In genomic region chr11:62575156-62575555, GRCh38 we compare ENCODE assay signal across 8 cellular contexts. TPM values are rescaled to one million over a fixed set of nuclear protein-coding genes. Genes with fewer than 3 reads are reported as not detected.
DNase-seq lines count a peak whose midpoint lies in the region; ATAC-seq, FAIRE-seq and TF ChIP-seq lines count a peak whose summit lies in the region.

No MANE protein-coding gene starts in this region.

- peak overlapping the region; percentile 89 for H3K4me2 ChIP-seq in HepG2 (ENCODE audit: low read depth, low read length)

- H3K4me3 ChIP-seq in astrocyte of the spinal cord (ENCODE audit: low read depth, low read length) (peak overlapping the region; percentile 99), HepG2 (replicated peaks in 1 of 3; ENCODE audit: insufficient read depth in 1 of 3, low read depth in 2 of 3, low read length in 3 of 3) (peak overlapping the region; percentile 74 to 83 (median 77)), upper lobe of left lung (peak overlapping the region in 3 of 4 donors; percentile 78 to 88 (median 85)), lower leg skin (ENCODE audit: low read depth, poor library complexity, severe bottlenecking) (no peak overlapping the region)

- peaks cover 8% of the 10 kb centered on the region; the same call in 1 of the 2 replicates for H4K20me1 ChIP-seq in HepG2 (ENCODE audit: insufficient read depth, low read length)

- intact Hi-C loops in HepG2 (cut with micrococcal nuclease; ENCODE audit: unreplicated experiment) (no loop called here), lower leg skin (cut with DNase I; ENCODE audit: low total_unique reads) (no loop called here)

- H3K27ac ChIP-seq in HepG2 (ENCODE audit: extremely low read length, insufficient read depth, low read length) (peak overlapping the region; percentile 85), upper lobe of left lung (peak overlapping the region; percentile 85 to 93 (median 91))

- no peak for TF ChIP-seq EP300 in HepG2 (IDR thresholded peaks at IDR 0.05; ENCODE audit: low read depth in 2 of 2, low read length in 2 of 2)
- TF ChIP-seq EP300 in HepG2 (CRISPR knock-in tag; IDR thresholded peaks at IDR 0.05; ENCODE audit: borderline replicate concordance), result no peak
- no peak for TF ChIP-seq EP300 in upper lobe of left lung (IDR thresholded peaks at IDR 0.05)

- H3K9me3 ChIP-seq in HepG2 (ENCODE audit: low read length) (no peaks in the 10 kb centered on the region), upper lobe of left lung (no peaks in the 10 kb centered on the region)

- POLR2A ChIA-PET in HepG2 (lab: Yijun Ruan, JAX), result interaction anchor here (1.0 to 5.0 kb wide), 7 partner anchors 16 to 266 kb away, joined by 3 to 160 read pairs (median 13); partner anchors contain the start of genes AHNAK, B3GAT3, C11orf98 and CSKMT

- no peak overlapping the region for H2AFZ ChIP-seq in HepG2 (ENCODE audit: low read length)

- TF ChIP-seq CTCF in astrocyte of the spinal cord (IDR thresholded peaks at IDR 0.05; ENCODE audit: low read depth, low read length) (no peak), HepG2 (CRISPR knock-in tag; IDR thresholded peaks at IDR 0.05) (no peak), upper lobe of left lung (IDR thresholded peaks at IDR 0.05) (no peak), lower leg skin (IDR thresholded peaks at IDR 0.05) (no peak), omental fat pad (IDR thresholded peaks at IDR 0.05) (no peak)

- peaks cover 23 to 44% of the 10 kb centered on the region in 2 donors for H3K36me3 Mint-ChIP-seq in activated T-cell treated with anti-CD3 and anti-CD28 coated beads, Interleukin-2, amount 50 U/mL, for 72 hours (ENCODE audit: insufficient read depth in 2 of 2)

- WGBS in HepG2 (ENCODE audit: low lambda C conversion rate), result 87% methylated on average over 17 of the region's 17 CpGs
- whole genome bisulfite sequencing in upper lobe of left lung, 2 donors, result 53 to 67% methylated on average over 15 to 17 of the region's 17 CpGs
- 34 to 41% methylated on average over 12 to 16 of the region's 17 CpGs for WGBS in lower leg skin, 2 donors

- peak overlapping the region; percentile 98 for H3K9ac ChIP-seq in HepG2 (ENCODE audit: insufficient read depth, low read depth, low read length)

- DNase-seq in activated T-cell treated with anti-CD3 and anti-CD28 coated beads, Interleukin-2, amount 50 U/mL, for 72 hours, result no peak
- DNase-seq in activated T-cell treated with anti-CD3 and anti-CD28 coated beads for 4 hours (no peak), astrocyte of the spinal cord (ENCODE audit: low read depth, low spot score) (no peak), HepG2 (ENCODE audit: low spot score) (no peak), upper lobe of left lung (peak in 1 of 2 donors; percentile 83), lower leg skin (ENCODE audit: low spot score in 2 of 2) (no peak), omental fat pad (ENCODE audit: low spot score) (no peak), activated gamma-delta T cell (lab: John Stamatoyannopoulos, UW) (no peak)

- BruUV-seq in HepG2 (replicated peaks; lab: Mats Ljungman, UMichigan), result no TSS peak

- in situ Hi-C loops in astrocyte of the spinal cord (cut with HindIII; ENCODE audit: low sequenced_read_pairs), result no loop called here
- in situ Hi-C loops in HepG2 (cut with HindIII; ENCODE audit: extremely low pct_ligation_motif_present, low pct_unique_long_range_greater_than_20kb), result no loop called here

- ATAC-seq in activated T-cell treated with anti-CD3 and anti-CD28 coated beads, Interleukin-2, amount 50 U/mL, for 72 hours (replicated peaks in 1 of 2), result no peak
- no peak for ATAC-seq in HepG2
- no peak for ATAC-seq in upper lobe of left lung (ENCODE audit: low FRiP score in 2 of 2)
- ATAC-seq in omental fat pad (ENCODE audit: low FRiP score), result no peak

- CTCF ChIA-PET in HepG2 (lab: Yijun Ruan, JAX; ENCODE audit: low intra/inter-chr PET ratio, low total read pairs), result no interaction called here

- H3K4me1 Mint-ChIP-seq in activated T-cell treated with anti-CD3 and anti-CD28 coated beads, Interleukin-2, amount 50 U/mL, for 72 hours (ENCODE audit: low read depth), result peaks cover 44% of the 10 kb centered on the region

- peaks cover 55% of the 10 kb centered on the region for H3K79me2 ChIP-seq in HepG2 (ENCODE audit: insufficient read depth, low read length)

- H3K36me3 ChIP-seq in HepG2 (replicated peaks in 1 of 2; ENCODE audit: control insufficient read depth in 1 of 2, insufficient read depth in 2 of 2, low read length in 2 of 2) (peaks cover 15 to 52% of the 10 kb centered on the region in 2 experiments), upper lobe of left lung (peaks cover 12 to 56% (median 26%) of the 10 kb centered on the region in 4 donors)

- H3K27ac Mint-ChIP-seq in activated T-cell treated with anti-CD3 and anti-CD28 coated beads, Interleukin-2, amount 50 U/mL, for 72 hours, result peak overlapping the region; percentile 77

- peak overlapping the region; percentile 92 to 100 for H3K4me3 Mint-ChIP-seq in activated T-cell treated with anti-CD3 and anti-CD28 coated beads, Interleukin-2, amount 50 U/mL, for 72 hours

- no peak for FAIRE-seq in HepG2 (lab: Jason Lieb, UNC)

- H3K4me1 ChIP-seq in HepG2 (ENCODE audit: insufficient read depth, low read length), result peaks cover 50% of the 10 kb centered on the region
- peaks cover 34 to 45% (median 39%) of the 10 kb centered on the region in 4 donors for H3K4me1 ChIP-seq in upper lobe of left lung

- no peak for TF ChIP-seq RAD21 in HepG2 (CRISPR knock-in tag; IDR thresholded peaks at IDR 0.05)

- peak in 1 of 2 experiments; percentile 25; a peak in 1 of 4 replicates for TF ChIP-seq POLR2A in HepG2 (IDR thresholded peaks at IDR 0.05; ENCODE audit: insufficient read depth in 1 of 2, low read depth in 2 of 2, low read length in 2 of 2)
- TF ChIP-seq POLR2A in upper lobe of left lung (IDR thresholded peaks at IDR 0.05), result no peak
- no peak for TF ChIP-seq POLR2A in lower leg skin (IDR thresholded peaks at IDR 0.05)

- no peaks in the 10 kb centered on the region for H3K27me3 Mint-ChIP-seq in activated T-cell treated with anti-CD3 and anti-CD28 coated beads, Interleukin-2, amount 50 U/mL, for 72 hours (ENCODE audit: low read depth)

- no peaks in the 10 kb centered on the region for H3K9me3 Mint-ChIP-seq in activated T-cell treated with anti-CD3 and anti-CD28 coated beads, Interleukin-2, amount 50 U/mL, for 72 hours

- H3K27me3 ChIP-seq in HepG2 (ENCODE audit: control insufficient read depth in 1 of 2, insufficient read depth in 2 of 2, low read length in 2 of 2) (no peaks in the 10 kb centered on the region; a peak in 1 of 5 replicates), upper lobe of left lung (no peaks in the 10 kb centered on the region)

RNA-seq across cellular contexts. Expression of gene EEF1G, which starts 1.5 kb away (rescaled TPM):
- 1,000 to 10,000 TPM; 2,565 to 2,667 TPM for total RNA-seq in activated T-cell treated with anti-CD3 and anti-CD28 coated beads, Interleukin-2, amount 50 U/mL, for 72 hours
- total RNA-seq in HepG2 (2016; rRNA removed; fragmentation: Illumina TruSeq; extraction: Trizol), result 1,787 and 2,092 TPM in 2 replicates
- 2,019 and 2,497 TPM in 2 replicates for total RNA-seq in HepG2 (2016; cell fraction: cytosol; rRNA removed; fragmentation: Illumina TruSeq; extraction: Trizol; ENCODE audit: low read depth)
- 1,856 and 2,038 TPM in 2 replicates for total RNA-seq in HepG2 (2016; cell fraction: insoluble cytoplasmic fraction; rRNA removed; fragmentation: Illumina TruSeq; extraction: Trizol)
- total RNA-seq in HepG2 (2016; cell fraction: membrane; rRNA removed; fragmentation: Illumina TruSeq; extraction: Trizol), result 4,333 and 4,899 TPM in 2 replicates
- 776 and 846 TPM in 2 replicates for total RNA-seq in HepG2 (2016; cell fraction: nucleus; rRNA removed; fragmentation: Illumina TruSeq; extraction: Trizol)
- polyA plus RNA-seq in HepG2 (2011; rRNA removed), result 1,819 and 2,144 TPM in 2 replicates
- 2,392 and 2,528 TPM in 2 replicates for polyA plus RNA-seq in HepG2 (2011; cell fraction: cytosol; rRNA removed)
- 525 and 588 TPM in 2 replicates for polyA plus RNA-seq in HepG2 (2011; cell fraction: nucleus; rRNA removed)
- 1,720 and 1,805 TPM in 2 replicates for polyA plus RNA-seq in HepG2 (2012)
- polyA plus RNA-seq in HepG2 (2016; cell fraction: cytosol; fragmentation: Illumina TruSeq; extraction: Trizol; ENCODE audit: low read depth), result 2,631 and 2,980 TPM in 2 replicates
- 2,163 and 2,164 TPM in 2 replicates for polyA plus RNA-seq in HepG2 (2016; cell fraction: insoluble cytoplasmic fraction; fragmentation: Illumina TruSeq; extraction: Trizol; ENCODE audit: low read depth)
- 4,391 and 4,816 TPM in 2 replicates for polyA plus RNA-seq in HepG2 (2016; cell fraction: membrane; fragmentation: Illumina TruSeq; extraction: Trizol; ENCODE audit: low read depth)
- polyA plus RNA-seq in HepG2 (2016; cell fraction: nucleus; fragmentation: Illumina TruSeq; extraction: Trizol; ENCODE audit: insufficient read depth, low read depth), result 1,221 and 1,290 TPM in 2 replicates
- 1,467 and 2,851 TPM in 2 replicates for polyA minus RNA-seq in HepG2 (2011; rRNA and poly(A)+ RNA removed; ENCODE audit: low replicate concordance)
- 835 and 903 TPM in 2 replicates for polyA minus RNA-seq in HepG2 (2011; cell fraction: cytosol; rRNA and poly(A)+ RNA removed)
- 177 and 251 TPM in 2 replicates for polyA minus RNA-seq in HepG2 (2011; cell fraction: nucleus; rRNA and poly(A)+ RNA removed)
- 100 to 1,000 TPM; 557 to 997 (median 889) TPM for total RNA-seq in upper lobe of left lung
- 1,000 to 10,000 TPM; 2,343 to 3,224 (median 2,571) TPM for total RNA-seq in lower leg skin
- 1,000 to 10,000 TPM; 1,194 to 1,561 (median 1,267) TPM for total RNA-seq in omental fat pad

RNA-seq across cellular contexts. Expression of gene TUT1, which starts 16.2 kb away (rescaled TPM):
- total RNA-seq in activated T-cell treated with anti-CD3 and anti-CD28 coated beads, Interleukin-2, amount 50 U/mL, for 72 hours, result 10 to 100 TPM; 32.8 to 36.8 TPM
- total RNA-seq in HepG2 (2016; rRNA removed; fragmentation: Illumina TruSeq; extraction: Trizol) (8.5 and 9.7 TPM in 2 replicates), upper lobe of left lung (10 to 100 TPM in 3 of 6 donors, 1 to 10 TPM in 3; 5.3 to 25.4 (median 11.7) TPM), lower leg skin (10 to 100 TPM; 11.0 to 29.8 (median 15.8) TPM), omental fat pad (10 to 100 TPM in 3 of 4 donors, 1 to 10 TPM in 1; 7.9 to 11.0 (median 10.5) TPM)
- total RNA-seq in HepG2 (2016; cell fraction: cytosol; rRNA removed; fragmentation: Illumina TruSeq; extraction: Trizol; ENCODE audit: low read depth), result 2.2 and 4.6 TPM in 2 replicates
- total RNA-seq in HepG2 (2016; cell fraction: insoluble cytoplasmic fraction; rRNA removed; fragmentation: Illumina TruSeq; extraction: Trizol), result 6.9 and 10.1 TPM in 2 replicates
- total RNA-seq in HepG2 (2016; cell fraction: membrane; rRNA removed; fragmentation: Illumina TruSeq; extraction: Trizol), result 3.7 and 6.0 TPM in 2 replicates
- total RNA-seq in HepG2 (2016; cell fraction: nucleus; rRNA removed; fragmentation: Illumina TruSeq; extraction: Trizol), result 8.1 and 9.3 TPM in 2 replicates
- 14.3 and 17.5 TPM in 2 replicates for polyA plus RNA-seq in HepG2 (2011; rRNA removed)
- 6.3 and 8.4 TPM in 2 replicates for polyA plus RNA-seq in HepG2 (2011; cell fraction: cytosol; rRNA removed)
- 43.5 and 52.1 TPM in 2 replicates for polyA plus RNA-seq in HepG2 (2011; cell fraction: nucleus; rRNA removed)
- 13.1 and 14.1 TPM in 2 replicates for polyA plus RNA-seq in HepG2 (2012)
- polyA plus RNA-seq in HepG2 (2016; cell fraction: cytosol; fragmentation: Illumina TruSeq; extraction: Trizol; ENCODE audit: low read depth), result 2.4 and 2.7 TPM in 2 replicates
- 7.0 and 9.3 TPM in 2 replicates for polyA plus RNA-seq in HepG2 (2016; cell fraction: insoluble cytoplasmic fraction; fragmentation: Illumina TruSeq; extraction: Trizol; ENCODE audit: low read depth)
- 3.7 and 4.0 TPM in 2 replicates for polyA plus RNA-seq in HepG2 (2016; cell fraction: membrane; fragmentation: Illumina TruSeq; extraction: Trizol; ENCODE audit: low read depth)
- 25.7 TPM in 2 replicates for polyA plus RNA-seq in HepG2 (2016; cell fraction: nucleus; fragmentation: Illumina TruSeq; extraction: Trizol; ENCODE audit: insufficient read depth, low read depth)
- 12.6 and 15.7 TPM in 2 replicates for polyA minus RNA-seq in HepG2 (2011; rRNA and poly(A)+ RNA removed; ENCODE audit: low replicate concordance)
- polyA minus RNA-seq in HepG2 (2011; cell fraction: cytosol; rRNA and poly(A)+ RNA removed), result 4.7 and 8.8 TPM in 2 replicates
- polyA minus RNA-seq in HepG2 (2011; cell fraction: nucleus; rRNA and poly(A)+ RNA removed), result 3.9 and 9.4 TPM in 2 replicates

RNA-seq across cellular contexts. Expression of gene MTA2, which starts 26.5 kb away (rescaled TPM):
- 100 to 1,000 TPM; 173 to 241 TPM for total RNA-seq in activated T-cell treated with anti-CD3 and anti-CD28 coated beads, Interleukin-2, amount 50 U/mL, for 72 hours
- total RNA-seq in HepG2 (2016; rRNA removed; fragmentation: Illumina TruSeq; extraction: Trizol), result 58.1 and 70.0 TPM in 2 replicates
- total RNA-seq in HepG2 (2016; cell fraction: cytosol; rRNA removed; fragmentation: Illumina TruSeq; extraction: Trizol; ENCODE audit: low read depth), result 7.1 and 9.5 TPM in 2 replicates
- total RNA-seq in HepG2 (2016; cell fraction: insoluble cytoplasmic fraction; rRNA removed; fragmentation: Illumina TruSeq; extraction: Trizol), result 50.7 and 71.8 TPM in 2 replicates
- total RNA-seq in HepG2 (2016; cell fraction: membrane; rRNA removed; fragmentation: Illumina TruSeq; extraction: Trizol), result 25.5 and 28.8 TPM in 2 replicates
- 47.0 and 57.9 TPM in 2 replicates for total RNA-seq in HepG2 (2016; cell fraction: nucleus; rRNA removed; fragmentation: Illumina TruSeq; extraction: Trizol)
- polyA plus RNA-seq in HepG2 (2011; rRNA removed), result 14.0 and 16.8 TPM in 2 replicates
- 9.2 and 10.6 TPM in 2 replicates for polyA plus RNA-seq in HepG2 (2011; cell fraction: cytosol; rRNA removed)
- 53.6 and 67.6 TPM in 2 replicates for polyA plus RNA-seq in HepG2 (2011; cell fraction: nucleus; rRNA removed)
- polyA plus RNA-seq in HepG2 (2012), result 30.7 and 30.9 TPM in 2 replicates
- 4.0 and 4.5 TPM in 2 replicates for polyA plus RNA-seq in HepG2 (2016; cell fraction: cytosol; fragmentation: Illumina TruSeq; extraction: Trizol; ENCODE audit: low read depth)
- 47.2 and 53.8 TPM in 2 replicates for polyA plus RNA-seq in HepG2 (2016; cell fraction: insoluble cytoplasmic fraction; fragmentation: Illumina TruSeq; extraction: Trizol; ENCODE audit: low read depth)
- polyA plus RNA-seq in HepG2 (2016; cell fraction: membrane; fragmentation: Illumina TruSeq; extraction: Trizol; ENCODE audit: low read depth), result 12.6 and 14.0 TPM in 2 replicates
- polyA plus RNA-seq in HepG2 (2016; cell fraction: nucleus; fragmentation: Illumina TruSeq; extraction: Trizol; ENCODE audit: insufficient read depth, low read depth), result 121 and 126 TPM in 2 replicates
- 21.5 and 102 TPM in 2 replicates for polyA minus RNA-seq in HepG2 (2011; rRNA and poly(A)+ RNA removed; ENCODE audit: low replicate concordance)
- 11.9 and 14.7 TPM in 2 replicates for polyA minus RNA-seq in HepG2 (2011; cell fraction: cytosol; rRNA and poly(A)+ RNA removed)
- polyA minus RNA-seq in HepG2 (2011; cell fraction: nucleus; rRNA and poly(A)+ RNA removed), result 37.2 and 50.7 TPM in 2 replicates
- total RNA-seq in upper lobe of left lung, result 10 to 100 TPM; 57.6 to 88.0 (median 69.8) TPM
- 100 to 1,000 TPM in 2 of 4 donors, 10 to 100 TPM in 2; 91.3 to 139 (median 98.3) TPM for total RNA-seq in lower leg skin
- total RNA-seq in omental fat pad, result 100 to 1,000 TPM in 2 of 4 donors, 10 to 100 TPM in 2; 77.1 to 172 (median 89.6) TPM

RNA-seq across cellular contexts. Expression of gene AHNAK, which starts 28.6 kb away (rescaled TPM):
- total RNA-seq in activated T-cell treated with anti-CD3 and anti-CD28 coated beads, Interleukin-2, amount 50 U/mL, for 72 hours, result 100 to 1,000 TPM in 1 of 2 donors, 10 to 100 TPM in 1; 80.3 to 131 TPM
- total RNA-seq in HepG2 (2016; rRNA removed; fragmentation: Illumina TruSeq; extraction: Trizol), result 25.0 and 40.6 TPM in 2 replicates
- 2.9 and 3.7 TPM in 2 replicates for total RNA-seq in HepG2 (2016; cell fraction: cytosol; rRNA removed; fragmentation: Illumina TruSeq; extraction: Trizol; ENCODE audit: low read depth)
- 23.2 and 34.7 TPM in 2 replicates for total RNA-seq in HepG2 (2016; cell fraction: insoluble cytoplasmic fraction; rRNA removed; fragmentation: Illumina TruSeq; extraction: Trizol)
- 6.6 and 7.4 TPM in 2 replicates for total RNA-seq in HepG2 (2016; cell fraction: membrane; rRNA removed; fragmentation: Illumina TruSeq; extraction: Trizol)
- 76.4 and 80.4 TPM in 2 replicates for total RNA-seq in HepG2 (2016; cell fraction: nucleus; rRNA removed; fragmentation: Illumina TruSeq; extraction: Trizol)
- polyA plus RNA-seq in HepG2 (2011; rRNA removed), result 22.8 and 23.4 TPM in 2 replicates
- polyA plus RNA-seq in HepG2 (2011; cell fraction: cytosol; rRNA removed), result 14.7 and 20.1 TPM in 2 replicates
- 57.1 and 57.5 TPM in 2 replicates for polyA plus RNA-seq in HepG2 (2011; cell fraction: nucleus; rRNA removed)
- 55.5 and 61.9 TPM in 2 replicates for polyA plus RNA-seq in HepG2 (2012)
- 0.98 and 1.1 TPM in 2 replicates for polyA plus RNA-seq in HepG2 (2016; cell fraction: cytosol; fragmentation: Illumina TruSeq; extraction: Trizol; ENCODE audit: low read depth)
- 11.6 and 12.9 TPM in 2 replicates for polyA plus RNA-seq in HepG2 (2016; cell fraction: insoluble cytoplasmic fraction; fragmentation: Illumina TruSeq; extraction: Trizol; ENCODE audit: low read depth)
- 2.0 and 2.1 TPM in 2 replicates for polyA plus RNA-seq in HepG2 (2016; cell fraction: membrane; fragmentation: Illumina TruSeq; extraction: Trizol; ENCODE audit: low read depth)
- polyA plus RNA-seq in HepG2 (2016; cell fraction: nucleus; fragmentation: Illumina TruSeq; extraction: Trizol; ENCODE audit: insufficient read depth, low read depth), result 33.5 and 38.4 TPM in 2 replicates
- polyA minus RNA-seq in HepG2 (2011; rRNA and poly(A)+ RNA removed; ENCODE audit: low replicate concordance), result 99.6 and 234 TPM in 2 replicates
- 122 and 157 TPM in 2 replicates for polyA minus RNA-seq in HepG2 (2011; cell fraction: cytosol; rRNA and poly(A)+ RNA removed)
- polyA minus RNA-seq in HepG2 (2011; cell fraction: nucleus; rRNA and poly(A)+ RNA removed), result 192 and 213 TPM in 2 replicates
- 1,000 to 10,000 TPM in 2 of 6 donors, 100 to 1,000 TPM in 4; 583 to 1,153 (median 829) TPM for total RNA-seq in upper lobe of left lung
- 1,000 to 10,000 TPM; 1,345 to 1,611 (median 1,532) TPM for total RNA-seq in lower leg skin
- total RNA-seq in omental fat pad, result 1,000 to 10,000 TPM in 3 of 4 donors, 100 to 1,000 TPM in 1; 874 to 1,336 (median 1,047) TPM

RNA-seq across cellular contexts. Expression of gene EML3, which starts 37.4 kb away (rescaled TPM):
- 100 to 1,000 TPM; 132 to 148 TPM for total RNA-seq in activated T-cell treated with anti-CD3 and anti-CD28 coated beads, Interleukin-2, amount 50 U/mL, for 72 hours
- 4.6 and 10.6 TPM in 2 replicates for total RNA-seq in HepG2 (2016; rRNA removed; fragmentation: Illumina TruSeq; extraction: Trizol)
- 5.0 and 5.5 TPM in 2 replicates for total RNA-seq in HepG2 (2016; cell fraction: cytosol; rRNA removed; fragmentation: Illumina TruSeq; extraction: Trizol; ENCODE audit: low read depth)
- 4.2 and 9.0 TPM in 2 replicates for total RNA-seq in HepG2 (2016; cell fraction: insoluble cytoplasmic fraction; rRNA removed; fragmentation: Illumina TruSeq; extraction: Trizol)
- total RNA-seq in HepG2 (2016; cell fraction: membrane; rRNA removed; fragmentation: Illumina TruSeq; extraction: Trizol), result 4.8 and 7.0 TPM in 2 replicates
- 9.2 and 9.5 TPM in 2 replicates for total RNA-seq in HepG2 (2016; cell fraction: nucleus; rRNA removed; fragmentation: Illumina TruSeq; extraction: Trizol)
- 12.3 and 16.6 TPM in 2 replicates for polyA plus RNA-seq in HepG2 (2011; rRNA removed)
- 7.8 and 7.9 TPM in 2 replicates for polyA plus RNA-seq in HepG2 (2011; cell fraction: cytosol; rRNA removed)
- polyA plus RNA-seq in HepG2 (2011; cell fraction: nucleus; rRNA removed), result 105 and 119 TPM in 2 replicates
- 14.9 and 16.7 TPM in 2 replicates for polyA plus RNA-seq in HepG2 (2012)
- polyA plus RNA-seq in HepG2 (2016; cell fraction: cytosol; fragmentation: Illumina TruSeq; extraction: Trizol; ENCODE audit: low read depth), result 1.3 and 2.0 TPM in 2 replicates
- polyA plus RNA-seq in HepG2 (2016; cell fraction: insoluble cytoplasmic fraction; fragmentation: Illumina TruSeq; extraction: Trizol; ENCODE audit: low read depth), result 6.5 and 7.1 TPM in 2 replicates
- polyA plus RNA-seq in HepG2 (2016; cell fraction: membrane; fragmentation: Illumina TruSeq; extraction: Trizol; ENCODE audit: low read depth), result 2.2 and 2.5 TPM in 2 replicates
- polyA plus RNA-seq in HepG2 (2016; cell fraction: nucleus; fragmentation: Illumina TruSeq; extraction: Trizol; ENCODE audit: insufficient read depth, low read depth), result 33.3 and 38.2 TPM in 2 replicates
- polyA minus RNA-seq in HepG2 (2011; rRNA and poly(A)+ RNA removed; ENCODE audit: low replicate concordance), result 14.6 and 43.9 TPM in 2 replicates
- 3.8 and 6.3 TPM in 2 replicates for polyA minus RNA-seq in HepG2 (2011; cell fraction: cytosol; rRNA and poly(A)+ RNA removed)
- polyA minus RNA-seq in HepG2 (2011; cell fraction: nucleus; rRNA and poly(A)+ RNA removed), result 11.2 and 14.0 TPM in 2 replicates
- 100 to 1,000 TPM in 1 of 6 donors, 10 to 100 TPM in 5; 31.0 to 148 (median 71.0) TPM for total RNA-seq in upper lobe of left lung
- 10 to 100 TPM; 39.5 to 61.0 (median 42.9) TPM for total RNA-seq in lower leg skin
- total RNA-seq in omental fat pad, result 10 to 100 TPM; 40.7 to 68.6 (median 52.0) TPM
